13 cellular contexts compared by ENCODE assay signal in the genomic region with DNA sequence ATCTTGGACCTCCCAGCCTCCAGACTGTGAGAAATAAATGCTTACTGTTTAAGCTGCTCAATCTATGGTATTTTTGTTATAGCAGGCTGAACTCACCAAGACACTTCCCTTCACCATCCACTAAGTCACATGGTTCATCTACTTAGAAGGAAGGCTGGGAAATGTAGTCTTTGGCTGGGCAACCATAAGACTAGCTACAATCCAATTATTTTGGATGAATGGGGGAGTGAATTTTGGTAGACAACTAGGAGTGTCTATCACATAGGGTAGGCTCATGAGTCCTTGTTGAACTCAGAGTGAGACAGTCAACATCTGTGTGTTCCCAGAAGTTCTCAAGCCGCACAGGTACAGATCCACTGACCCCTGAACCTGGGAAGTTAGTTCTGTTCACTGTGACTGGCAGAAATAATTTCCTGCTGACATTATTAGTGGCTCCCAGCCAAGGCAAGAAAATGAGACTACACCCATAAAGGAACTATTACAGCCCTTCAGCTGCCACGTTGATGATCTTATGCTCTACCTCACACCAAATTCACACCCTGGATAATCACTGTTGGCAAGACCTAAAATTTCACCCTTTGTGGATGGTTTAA. TPM values are rescaled to one million over a fixed set of nuclear protein-coding genes. Genes with fewer than 3 reads are reported as not detected.
DNase-seq lines count a peak whose midpoint lies in the region; ATAC-seq, FAIRE-seq and TF ChIP-seq lines count a peak whose summit lies in the region.
"Had no signal": no experiment of that assay in that cellular context is flagged by ENCODE, and none has a peak within 500 bp of the region (broad histone marks: within the 10 kb centered on the region; RNA-seq: fewer than 3 reads in every experiment).

No MANE protein-coding gene starts in this region.

- POLR2A ChIA-PET in endothelial cell of umbilical vein (lab: Charles Lee) = no interaction called here

- peak; percentile 53 for DNase-seq in GM23248
- peak; percentile 52 for DNase-seq in NCI-H82 treated with DMSO at 0.1 percent for 48 hours (lab: John Stamatoyannopoulos, UW; ENCODE audit: unreplicated experiment)
- peak; percentile 18 for DNase-seq in endothelial cell of umbilical vein (ENCODE audit: low read depth, low spot score)
- DNase-seq in osteoblast (ENCODE audit: insufficient read length, low spot score, missing footprints) = peak; percentile 84
- no peak for DNase-seq in midbrain (lab: John Stamatoyannopoulos, UW)
- no peak for DNase-seq in GM10266 (ENCODE audit: extremely low spot score)
- DNase-seq: activated T-cell treated with anti-CD3 and anti-CD28 coated beads, Interleukin-2, amount 50 U/mL, for 4 hours; nephron progenitor cell; RPMI8226; stimulated activated CD4-positive, alpha-beta T cell treated with anti-CD3 and anti-CD28 coated beads, Interleukin-12 subunit alpha, Interleukin-12 subunit beta, amount 100 ng/mL, for 4 hours; WERI-Rb-1 had no signal

- H3K9me2 ChIP-seq in GM23248 (ENCODE audit: insufficient read depth) = no peaks in the 10 kb centered on the region

- no TSS peak for BruUV-seq in endothelial cell of umbilical vein (replicated peaks; lab: Mats Ljungman, UMichigan)

- intact Hi-C loops in endothelial cell of umbilical vein (cut with micrococcal nuclease) = loop anchor here (5.0 kb wide), 1 partner anchor 140 kb away; no protein-coding TSS in a partner anchor

- H3F3A ChIP-seq in GM23248 (ENCODE audit: insufficient read depth) = no peaks in the 10 kb centered on the region

- 48 to 56% methylated on average over 2 of the region's 2 CpGs for WGBS in GM23248 (ENCODE audit: low coverage in 1 of 2, low lambda C conversion rate in 2 of 2, missing lambda C conversion rate in 2 of 2), 2 experiments

- H3K4me3 ChIP-seq in GM23248 (no peak overlapping the region), endothelial cell of umbilical vein (replicated peaks in 1 of 3; ENCODE audit: insufficient read depth in 1 of 3, low read depth in 1 of 3, low read length in 3 of 3) (no peak overlapping the region), osteoblast (ENCODE audit: insufficient read depth, low read length) (no peak overlapping the region)

- no peak for TF ChIP-seq CTCF in endothelial cell of umbilical vein (IDR thresholded peaks at IDR 0.05; ENCODE audit: extremely low read depth in 1 of 2, insufficient read depth in 1 of 2, low read depth in 1 of 2, low read length in 2 of 2)
- no peak for TF ChIP-seq CTCF in osteoblast (IDR thresholded peaks at IDR 0.05; ENCODE audit: extremely low read depth, low read depth, low read length)
- TF ChIP-seq CTCF in GM10266 (IDR thresholded peaks at IDR 0.05; ENCODE audit: control insufficient read depth, insufficient read depth, low read depth, missing control alignments) = no peak

- H3K4me2 ChIP-seq in GM23248 (ENCODE audit: unreplicated experiment) = no peak overlapping the region
- no peak overlapping the region for H3K4me2 ChIP-seq in endothelial cell of umbilical vein (ENCODE audit: insufficient read depth, low read length)
- no peak overlapping the region for H3K4me2 ChIP-seq in osteoblast (ENCODE audit: insufficient read depth, low read length)

- in situ Hi-C loops in GM23248 (cut with MboI) = no loop called here

- CTCF ChIA-PET in endothelial cell of umbilical vein (lab: Charles Lee) = interaction anchor here (1.2 kb wide), 1 partner anchor 30 kb away, joined by 6 read pairs; no protein-coding TSS in a partner anchor

- H3K36me3 ChIP-seq in GM23248 (ENCODE audit: low read depth) (no peaks in the 10 kb centered on the region), endothelial cell of umbilical vein (ENCODE audit: control insufficient read depth in 2 of 2, extremely low read depth in 1 of 2, insufficient read depth in 2 of 2, low read length in 2 of 2) (no peaks in the 10 kb centered on the region), osteoblast (ENCODE audit: insufficient read depth, low read length) (peaks cover 6% of the 10 kb centered on the region)
- H3K36me3 ChIP-seq: WERI-Rb-1 had no signal

- ATAC-seq in GM21717 (IDR thresholded peaks at IDR 0.05; ENCODE audit: unreplicated experiment) = no peak
- ATAC-seq: activated T-cell treated with anti-CD3 and anti-CD28 coated beads, Interleukin-2, amount 50 U/mL, for 4 hours had no signal

- H3K9ac ChIP-seq in GM23248 (no peak overlapping the region), endothelial cell of umbilical vein (replicated peaks; ENCODE audit: extremely low read depth, insufficient read depth, low read length) (no peak overlapping the region)

- H3K4me1 ChIP-seq in GM23248 (ENCODE audit: insufficient read depth) (peaks cover 9% of the 10 kb centered on the region), endothelial cell of umbilical vein (ENCODE audit: control insufficient read depth, extremely low read depth, insufficient read depth, low read length) (peaks cover 25% of the 10 kb centered on the region), osteoblast (ENCODE audit: insufficient read depth, low read length) (peaks cover 11% of the 10 kb centered on the region)

- dilution Hi-C loops in endothelial cell of umbilical vein (cut with MboI; ENCODE audit: extremely low pct_ligation_motif_present, low sequenced_read_pairs) = no loop called here

- H3K27ac ChIP-seq in GM23248 (no peak overlapping the region), endothelial cell of umbilical vein (ENCODE audit: insufficient read depth, low read depth, low read length) (no peak overlapping the region), osteoblast (ENCODE audit: low read depth, low read length) (no peak overlapping the region)
- H3K27ac ChIP-seq: WERI-Rb-1 had no signal

- no peak overlapping the region for H2AFZ ChIP-seq in GM23248
- no peak overlapping the region for H2AFZ ChIP-seq in endothelial cell of umbilical vein (ENCODE audit: low read depth, low read length)
- no peak overlapping the region for H2AFZ ChIP-seq in osteoblast (ENCODE audit: low read length)

- no peaks in the 10 kb centered on the region for H4K20me1 ChIP-seq in GM23248 (ENCODE audit: insufficient read depth)
- no peaks in the 10 kb centered on the region for H4K20me1 ChIP-seq in endothelial cell of umbilical vein (replicated peaks; ENCODE audit: control insufficient read depth, extremely low read depth, insufficient read depth, low read length)
- peaks cover 13% of the 10 kb centered on the region for H4K20me1 ChIP-seq in osteoblast (ENCODE audit: insufficient read depth, low read length)

- H3K9me3 ChIP-seq in GM23248 (ENCODE audit: low read depth) (no peaks in the 10 kb centered on the region), endothelial cell of umbilical vein (replicated peaks; ENCODE audit: control insufficient read depth, insufficient read depth, low read length) (no peaks in the 10 kb centered on the region), osteoblast (ENCODE audit: low read depth, low read length) (no peaks in the 10 kb centered on the region)

- no peaks in the 10 kb centered on the region for H3K9me1 ChIP-seq in endothelial cell of umbilical vein (replicated peaks; ENCODE audit: control insufficient read depth, extremely low read depth, insufficient read depth, low read length)

- peaks cover 17% of the 10 kb centered on the region for H3K79me2 ChIP-seq in GM23248 (ENCODE audit: insufficient read depth)
- peaks cover 15% of the 10 kb centered on the region for H3K79me2 ChIP-seq in endothelial cell of umbilical vein (ENCODE audit: control insufficient read depth, insufficient read depth, low read length)
- H3K79me2 ChIP-seq in osteoblast (ENCODE audit: insufficient read depth, low read length) = peaks cover 17% of the 10 kb centered on the region

- no peak for TF ChIP-seq POLR2A in endothelial cell of umbilical vein (IDR thresholded peaks at IDR 0.05; ENCODE audit: low read depth, low read length)

- no peak for FAIRE-seq in endothelial cell of umbilical vein (lab: Jason Lieb, UNC)
- FAIRE-seq: HTR-8/SVneo had no signal

- H3K27me3 ChIP-seq in GM23248 (replicated peaks; ENCODE audit: insufficient read depth) (0 out of 2 replicates have a peak, but pooled peaks cover 5% of the 10 kb centered on the region), endothelial cell of umbilical vein (ENCODE audit: control insufficient read depth in 2 of 2, insufficient read depth in 2 of 2, low read length in 2 of 2) (no peaks in the 10 kb centered on the region), osteoblast (ENCODE audit: insufficient read depth, low read length) (no peaks in the 10 kb centered on the region)

TF ChIP-seq in endothelial cell of umbilical vein, 7 proteins besides CTCF, POLR2A, EP300 and RAD21 (continues in another document):
- TF ChIP-seq MYC (IDR thresholded peaks at IDR 0.05; ENCODE audit: low read depth, low read length) (no peak), FOS (IDR thresholded peaks at IDR 0.05; ENCODE audit: borderline replicate concordance, insufficient read depth, low read length) (no peak), EZH2 (IDR thresholded peaks at IDR 0.05; ENCODE audit: borderline replicate concordance, low read depth, low read length, severe bottlenecking) (no peak), POLR2AphosphoS5 (IDR thresholded peaks at IDR 0.05; ENCODE audit: insufficient read depth, low read depth, low read length) (no peak)

RNA-seq across cellular contexts. Expression of gene SLC35C1, which starts 3.1 kb away (rescaled TPM):
- 12.5 and 15.9 TPM in 2 replicates for total RNA-seq in GM23248 (2014; rRNA removed; shearing (Covaris generic))
- polyA plus RNA-seq in GM23248 (2016; fragmentation: Nextera tagmentation; extraction: Ambion mirVana) = 17.8 and 18.3 TPM in 2 replicates
- total RNA-seq in endothelial cell of umbilical vein = 17.1 and 19.8 TPM in 2 replicates
- polyA plus RNA-seq in endothelial cell of umbilical vein = 8.5 and 10.5 TPM in 2 replicates
- polyA plus RNA-seq in endothelial cell of umbilical vein (2011; cell fraction: cytosol; rRNA removed) = 7.7 and 9.1 TPM in 2 replicates
- polyA plus RNA-seq in endothelial cell of umbilical vein (2011; cell fraction: nucleus; rRNA removed) = 3.2 and 5.4 TPM in 2 replicates
- polyA plus RNA-seq in endothelial cell of umbilical vein (2012) = 17.4 and 21.6 TPM in 2 replicates
- polyA minus RNA-seq in endothelial cell of umbilical vein = 9.3 and 13.4 TPM in 2 replicates
- polyA minus RNA-seq in endothelial cell of umbilical vein (2011; cell fraction: cytosol; rRNA and poly(A)+ RNA removed) = 10.5 TPM
- 5.6 and 6.1 TPM in 2 replicates for polyA minus RNA-seq in endothelial cell of umbilical vein (2011; cell fraction: nucleus; rRNA and poly(A)+ RNA removed)
- 10.6 and 12.3 TPM in 2 replicates for total RNA-seq in osteoblast

RNA-seq across cellular contexts. Expression of gene CRY2, which starts 45.5 kb away (rescaled TPM):
- total RNA-seq in GM23248 (2014; rRNA removed; shearing (Covaris generic)) = 10.3 and 10.7 TPM in 2 replicates
- polyA plus RNA-seq in GM23248 (2016; fragmentation: Nextera tagmentation; extraction: Ambion mirVana) = 7.6 and 8.3 TPM in 2 replicates
- 8.8 and 11.7 TPM in 2 replicates for total RNA-seq in endothelial cell of umbilical vein
- polyA plus RNA-seq in endothelial cell of umbilical vein = 7.1 and 7.7 TPM in 2 replicates
- 3.9 and 4.2 TPM in 2 replicates for polyA plus RNA-seq in endothelial cell of umbilical vein (2011; cell fraction: cytosol; rRNA removed)
- 23.2 and 24.2 TPM in 2 replicates for polyA plus RNA-seq in endothelial cell of umbilical vein (2011; cell fraction: nucleus; rRNA removed)
- 4.5 and 6.4 TPM in 2 replicates for polyA plus RNA-seq in endothelial cell of umbilical vein (2012)
- 18.9 and 21.8 TPM in 2 replicates for polyA minus RNA-seq in endothelial cell of umbilical vein
- polyA minus RNA-seq in endothelial cell of umbilical vein (2011; cell fraction: cytosol; rRNA and poly(A)+ RNA removed) = 6.7 TPM
- 20.3 and 22.4 TPM in 2 replicates for polyA minus RNA-seq in endothelial cell of umbilical vein (2011; cell fraction: nucleus; rRNA and poly(A)+ RNA removed)
- 21.0 and 21.8 TPM in 2 replicates for total RNA-seq in osteoblast

Comparison
In these comparisons a context has a peak if more than half of its experiments do, and no peak if none do; other contexts are left out.
1. DNase-seq: peak in GM23248 (single experiment), NCI-H82 treated with DMSO at 0.1 percent for 48 hours (single experiment), endothelial cell of umbilical vein (single experiment) and osteoblast (single experiment); none in midbrain (single experiment) and GM10266 (single experiment).